Comparison of ENCODE assay signal across 1 cellular context in genomic region chr16:642189-643049, GRCh38.
TF ChIP-seq lines count a peak whose summit lies in the region.

No MANE protein-coding gene starts in this region.

TF ChIP-seq in K562, 482 proteins besides CTCF, POLR2A, EP300 and RAD21 (continued from another document and continues in another):
- TF ChIP-seq HNRNPL (IDR thresholded peaks at IDR 0.05; ENCODE audit: low read depth, low read length) (peak; percentile 13; the same call in 1 of the 2 replicates), E2F4 (CRISPR knock-in tag; IDR thresholded peaks at IDR 0.05; ENCODE audit: low read depth) (0 out of 2 replicates have a peak, but pooled peaks have one; percentile 30), RBBP5 (IDR thresholded peaks at IDR 0.05; ENCODE audit: borderline replicate concordance, insufficient read depth, low read length, poor library complexity, severe bottlenecking) (peak; percentile 55), CCNT2 (IDR thresholded peaks at IDR 0.05; ENCODE audit: borderline replicate concordance, extremely low read depth, insufficient read length, low read depth, low read length) (peak; percentile 46), PCBP1 (IDR thresholded peaks at IDR 0.05; ENCODE audit: low read depth, low read length, poor library complexity, severe bottlenecking) (no peak), RREB1 (CRISPR knock-in tag; IDR thresholded peaks at IDR 0.05) (no peak), SP2 (IDR thresholded peaks at IDR 0.05; ENCODE audit: extremely low read depth, low read depth, low read length, poor library complexity, severe bottlenecking) (no peak), FIP1L1 (IDR thresholded peaks at IDR 0.05; ENCODE audit: low read depth, low read length, poor library complexity, severe bottlenecking) (no peak), ZNF609 (CRISPR knock-in tag; IDR thresholded peaks at IDR 0.05; ENCODE audit: borderline replicate concordance) (no peak), ZNF592 (IDR thresholded peaks at IDR 0.05) (peak; percentile 86), NFYB (IDR thresholded peaks at IDR 0.05; ENCODE audit: extremely low read depth, insufficient read length) (no peak), ZNF766 (CRISPR knock-in tag; conservative IDR thresholded peaks at IDR 0.05) (0 out of 2 replicates have a peak, but pooled peaks have one; percentile 2), MTA3 (IDR thresholded peaks at IDR 0.05; ENCODE audit: borderline replicate concordance) (no peak; the same call in 1 of the 2 replicates), FOXM1 (IDR thresholded peaks at IDR 0.05; ENCODE audit: low read depth) (no peak), FOXM1 (CRISPR knock-in tag; IDR thresholded peaks at IDR 0.05; ENCODE audit: low read depth) (peak; percentile 74; the same call in 1 of the 2 replicates), PURB (CRISPR knock-in tag; IDR thresholded peaks at IDR 0.05; ENCODE audit: low read depth) (no peak), KAT7 (CRISPR knock-in tag; IDR thresholded peaks at IDR 0.05; ENCODE audit: borderline replicate concordance) (peak; percentile 28; the same call in 1 of the 2 replicates), ARID2 (IDR thresholded peaks at IDR 0.05) (no peak), HMBOX1 (IDR thresholded peaks at IDR 0.05) (no peak), ZBTB34 (CRISPR knock-in tag; IDR thresholded peaks at IDR 0.05) (no peak), HBP1 (CRISPR knock-in tag; IDR thresholded peaks at IDR 0.05) (no peak), ZNF277 (CRISPR knock-in tag; IDR thresholded peaks at IDR 0.05; ENCODE audit: borderline replicate concordance) (no peak), ZNF584 (CRISPR knock-in tag; IDR thresholded peaks at IDR 0.05; ENCODE audit: low read depth) (no peak), TSHZ1 (CRISPR knock-in tag; IDR thresholded peaks at IDR 0.05) (no peak)
